17 cellular contexts compared by ENCODE assay signal in the genomic region with DNA sequence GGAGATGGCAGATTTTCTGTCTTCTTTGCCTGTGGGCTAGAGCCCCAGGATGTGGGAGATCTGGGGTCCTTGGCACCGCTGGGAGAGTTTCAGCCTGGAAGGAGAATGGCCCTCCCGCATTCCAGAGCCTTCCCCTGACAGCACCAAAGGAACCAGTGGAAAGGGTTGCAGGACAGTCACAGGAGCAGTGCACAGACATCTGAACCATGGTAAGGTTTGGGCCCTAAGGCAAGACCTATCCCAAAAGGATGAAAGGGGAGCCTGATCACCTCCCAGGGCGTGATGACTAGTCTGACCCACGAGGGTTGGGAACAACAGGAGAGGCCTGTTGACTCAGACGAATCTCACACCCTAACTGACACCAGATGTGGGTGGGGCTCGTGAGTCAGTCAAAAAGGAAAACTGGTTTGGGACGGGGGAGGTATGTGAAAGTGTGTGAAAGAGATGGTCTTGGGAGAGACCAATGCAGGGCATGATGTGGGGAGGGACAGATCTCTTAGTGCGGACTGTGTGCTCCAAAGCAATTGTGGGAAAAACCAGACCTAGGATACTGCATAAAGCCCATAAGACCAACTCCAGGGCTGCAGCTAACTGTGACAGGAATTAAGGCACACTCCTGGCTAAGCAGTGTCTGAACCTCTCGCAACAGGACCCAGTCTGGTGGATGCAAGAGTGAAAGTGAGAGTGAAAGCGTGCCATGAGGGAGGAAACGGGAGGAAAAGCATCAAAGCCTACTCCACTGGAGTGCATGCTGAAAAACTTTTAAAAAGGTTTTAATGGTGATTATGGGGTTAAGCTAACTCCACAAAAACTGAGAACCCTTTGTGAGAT. TPM values are rescaled to one million over a fixed set of nuclear protein-coding genes. Genes with fewer than 3 reads are reported as not detected.
A peak's percentile ranks its signal among the peaks of the same experiment; 100 is the strongest.
DNase-seq lines count a peak whose midpoint lies in the region; ATAC-seq, FAIRE-seq and TF ChIP-seq lines count a peak whose summit lies in the region.
"Had no signal": no experiment of that assay in that cellular context is flagged by ENCODE, and none has a peak within 500 bp of the region (broad histone marks: within the 10 kb centered on the region; RNA-seq: fewer than 3 reads in every experiment).

No MANE protein-coding gene starts in this region.

- no peak overlapping the region for H3K4me2 ChIP-seq in astrocyte (ENCODE audit: low read length)

- CTCF ChIA-PET in activated naive CD4-positive, alpha-beta T cell treated with anti-CD3 and anti-CD28 coated beads, Interleukin-2, amount 10 ng/mL, durations not matched to agents 7 days and 5 days (lab: Charles Lee) = no interaction called here

- peaks cover 5% of the 10 kb centered on the region for H3K4me1 Mint-ChIP-seq in activated naive CD4-positive, alpha-beta T cell treated with anti-CD3 and anti-CD28 coated beads, Interleukin-2, amount 10 ng/mL, durations not matched to agents 7 days and 5 days
- peaks cover 15% of the 10 kb centered on the region for H3K4me1 Mint-ChIP-seq in astrocyte (ENCODE audit: low read depth, unreplicated experiment)

- H4K20me1 ChIP-seq in astrocyte (ENCODE audit: insufficient read depth, low read length) = no peaks in the 10 kb centered on the region

- no peaks in the 10 kb centered on the region for H3K9me3 Mint-ChIP-seq in activated naive CD4-positive, alpha-beta T cell treated with anti-CD3 and anti-CD28 coated beads, Interleukin-2, amount 50 U/mL, for 72 hours
- H3K9me3 Mint-ChIP-seq in activated naive CD4-positive, alpha-beta T cell treated with anti-CD3 and anti-CD28 coated beads, Interleukin-2, amount 10 ng/mL, durations not matched to agents 7 days and 5 days = no peaks in the 10 kb centered on the region
- H3K9me3 Mint-ChIP-seq in astrocyte (ENCODE audit: unreplicated experiment) = no peaks in the 10 kb centered on the region

- H2AFZ ChIP-seq in astrocyte (ENCODE audit: low read depth, low read length) = no peak overlapping the region

- no peaks in the 10 kb centered on the region for H3K4me1 ChIP-seq in astrocyte (ENCODE audit: insufficient read depth, low read length)

- ATAC-seq in activated naive CD4-positive, alpha-beta T cell treated with anti-CD3 and anti-CD28 coated beads, Interleukin-2, amount 50 U/mL, for 72 hours = peak; percentile 16 to 22
- ATAC-seq in GM18517 (IDR thresholded peaks at IDR 0.05; ENCODE audit: unreplicated experiment) = no peak

- H3K79me2 ChIP-seq in astrocyte (ENCODE audit: insufficient read depth, low read length) = no peaks in the 10 kb centered on the region

- H3K36me3 Mint-ChIP-seq in activated naive CD4-positive, alpha-beta T cell treated with anti-CD3 and anti-CD28 coated beads, Interleukin-2, amount 50 U/mL, for 72 hours = peaks cover 0 to 6% of the 10 kb centered on the region in 2 donors
- H3K36me3 Mint-ChIP-seq in activated naive CD4-positive, alpha-beta T cell treated with anti-CD3 and anti-CD28 coated beads, Interleukin-2, amount 10 ng/mL, durations not matched to agents 7 days and 5 days = no peaks in the 10 kb centered on the region
- no peaks in the 10 kb centered on the region for H3K36me3 Mint-ChIP-seq in astrocyte (ENCODE audit: low read depth, unreplicated experiment)

- no peak overlapping the region for H3K27ac ChIP-seq in astrocyte (ENCODE audit: low read depth, low read length)

- H3K9me3 ChIP-seq in astrocyte (ENCODE audit: insufficient read depth, low read depth, low read length) = no peaks in the 10 kb centered on the region

- H3K4me3 ChIP-seq in astrocyte (ENCODE audit: insufficient read depth, low read depth, low read length) = no peak overlapping the region
- no peak overlapping the region for H3K4me3 ChIP-seq in skeletal muscle cell (ENCODE audit: low read depth, low read length)

- DNase-seq in activated naive CD4-positive, alpha-beta T cell treated with anti-CD3 and anti-CD28 coated beads, Interleukin-2, amount 50 U/mL, for 72 hours (ENCODE audit: low spot score in 2 of 2) = no peak
- DNase-seq in activated naive CD4-positive, alpha-beta T cell treated with anti-CD3 and anti-CD28 coated beads, Interleukin-2, amount 10 ng/mL, durations not matched to agents 7 days and 5 days = no peak
- DNase-seq in LoVo (ENCODE audit: low spot score) (peak; percentile 14), astrocyte (ENCODE audit: low read depth) (peak; percentile 30), skeletal muscle cell (ENCODE audit: low read depth) (peak; percentile 2), GDM1 (lab: John Stamatoyannopoulos, UW) (no peak), T-helper 2 cell (no peak)
- DNase-seq: ACHN; activated CD4-positive, alpha-beta T cell treated with anti-CD3 and anti-CD28 coated beads for 4 hours; activated gamma-delta T cell; central memory CD4-positive, alpha-beta T cell; DMS53; NCI-H2081; NK-92 treated with Interleukin-12 subunit alpha and Interleukin-12 subunit beta, amount 100 ng/mL, for 24 hours; SW 1271 had no signal

- no peak for FAIRE-seq in astrocyte (lab: Jason Lieb, UNC)

- H3K9ac ChIP-seq in astrocyte (ENCODE audit: low read length) = no peak overlapping the region

- no peak overlapping the region for H3K27ac Mint-ChIP-seq in activated naive CD4-positive, alpha-beta T cell treated with anti-CD3 and anti-CD28 coated beads, Interleukin-2, amount 50 U/mL, for 72 hours
- no peak overlapping the region for H3K27ac Mint-ChIP-seq in activated naive CD4-positive, alpha-beta T cell treated with anti-CD3 and anti-CD28 coated beads, Interleukin-2, amount 10 ng/mL, durations not matched to agents 7 days and 5 days
- no peak overlapping the region for H3K27ac Mint-ChIP-seq in astrocyte (ENCODE audit: unreplicated experiment)

- TF ChIP-seq CTCF in astrocyte (IDR thresholded peaks at IDR 0.05; ENCODE audit: insufficient read depth, low read depth, low read length) = no peak

- H3K36me3 ChIP-seq in astrocyte (ENCODE audit: insufficient read depth, low read length) = no peaks in the 10 kb centered on the region

- H3K4me3 Mint-ChIP-seq in activated naive CD4-positive, alpha-beta T cell treated with anti-CD3 and anti-CD28 coated beads, Interleukin-2, amount 10 ng/mL, durations not matched to agents 7 days and 5 days = no peak overlapping the region
- H3K4me3 Mint-ChIP-seq in astrocyte (ENCODE audit: unreplicated experiment) = no peak overlapping the region

- no peaks in the 10 kb centered on the region for H3K27me3 Mint-ChIP-seq in activated naive CD4-positive, alpha-beta T cell treated with anti-CD3 and anti-CD28 coated beads, Interleukin-2, amount 10 ng/mL, durations not matched to agents 7 days and 5 days
- no peaks in the 10 kb centered on the region for H3K27me3 Mint-ChIP-seq in astrocyte (ENCODE audit: low read depth, unreplicated experiment)

- no peaks in the 10 kb centered on the region for H3K27me3 ChIP-seq in astrocyte (ENCODE audit: insufficient read depth, low read length)

RNA-seq across cellular contexts. Expression of a gene that starts 39.1 kb away (rescaled TPM):
- total RNA-seq in activated naive CD4-positive, alpha-beta T cell treated with anti-CD3 and anti-CD28 coated beads, Interleukin-2, amount 50 U/mL, for 72 hours = not detected
- total RNA-seq in astrocyte = not detected in 2 replicates
- total RNA-seq: lung microvascular endothelial cell had no signal

Comparison
In these comparisons a context has a peak if more than half of its experiments do, and no peak if none do; other contexts are left out.
1. DNase-seq: peak in LoVo (single experiment), astrocyte (single experiment) and skeletal muscle cell (single experiment); none in activated naive CD4-positive, alpha-beta T cell treated with anti-CD3 and anti-CD28 coated beads, Interleukin-2, amount 50 U/mL, for 72 hours (0 of 2), activated naive CD4-positive, alpha-beta T cell treated with anti-CD3 and anti-CD28 coated beads, Interleukin-2, amount 10 ng/mL, durations not matched to agents 7 days and 5 days (single experiment), GDM1 (single experiment) and T-helper 2 cell (0 of 5).